Comparison of ENCODE assay signal across 24 cellular contexts in genomic region chr5:59088546-59088945, GRCh38.
DNase-seq lines count a peak whose midpoint lies in the region; ATAC-seq, FAIRE-seq and TF ChIP-seq lines count a peak whose summit lies in the region.
"Had no signal": no experiment of that assay in that cellular context is flagged by ENCODE, and none has a peak within 500 bp of the region (broad histone marks: within the 10 kb centered on the region; RNA-seq: fewer than 3 reads in every experiment).

No MANE protein-coding gene starts in this region.

- no peak overlapping the region for H4K8ac ChIP-seq in mesenchymal stem cell (ENCODE audit: low read length)

- H2AK5ac ChIP-seq in mesenchymal stem cell (ENCODE audit: low read length, severe bottlenecking), result no peak overlapping the region

- no peak overlapping the region for H4K91ac ChIP-seq in mesenchymal stem cell (ENCODE audit: low read length)

- no peak overlapping the region for H3K27ac ChIP-seq in mammary epithelial cell (ENCODE audit: insufficient read depth, low read depth, low read length)
- H3K27ac ChIP-seq in breast epithelium, result no peak overlapping the region
- H3K27ac ChIP-seq in right atrium auricular region, result no peak overlapping the region
- no peak overlapping the region for H3K27ac ChIP-seq in esophagus muscularis mucosa (replicated peaks in 1 of 4)
- H3K27ac ChIP-seq in mesenchymal stem cell (ENCODE audit: low read length, poor library complexity, severe bottlenecking), result no peak overlapping the region
- H3K27ac ChIP-seq: 22Rv1 had no signal

- no peak for FAIRE-seq in bronchial epithelial cell (lab: Jason Lieb, UNC)
- FAIRE-seq: A204.1, GM12891, GM18507 had no signal

- no peak overlapping the region for H3K18ac ChIP-seq in mesenchymal stem cell (ENCODE audit: low read depth in 1 of 2, low read length in 2 of 2)

- CTCF ChIA-PET in mammary epithelial cell (lab: Charles Lee; ENCODE audit: low non-redundant PET), result interaction anchor here (0.5 kb wide), 1 partner anchor 20 kb away, joined by 4 read pairs; no protein-coding TSS in a partner anchor

- no peaks in the 10 kb centered on the region for H4K20me1 ChIP-seq in mammary epithelial cell (ENCODE audit: insufficient read depth, low read length)

- H3K4me2 ChIP-seq in mammary epithelial cell (ENCODE audit: insufficient read depth, low read depth, low read length) (no peak overlapping the region), mesenchymal stem cell (ENCODE audit: low read length, poor library complexity, severe bottlenecking) (no peak overlapping the region)

- TF ChIP-seq POLR2A in breast epithelium (IDR thresholded peaks at IDR 0.05) (no peak), esophagus muscularis mucosa (IDR thresholded peaks at IDR 0.05; ENCODE audit: low read depth) (no peak)

- H2AFZ ChIP-seq in mammary epithelial cell (ENCODE audit: low read depth, low read length) (no peak overlapping the region), mesenchymal stem cell (ENCODE audit: low read depth, low read length) (no peak overlapping the region)

- no peak overlapping the region for H2BK120ac ChIP-seq in mesenchymal stem cell (ENCODE audit: low read depth, low read length)

- H2BK15ac ChIP-seq in mesenchymal stem cell (ENCODE audit: low read depth, poor library complexity, severe bottlenecking), result no peak overlapping the region

- DNase-seq in mammary epithelial cell (peak; percentile 35), breast epithelium (ENCODE audit: low spot score in 2 of 2) (no peak), left ventricle myocardium superior (no peak), right atrium auricular region (ENCODE audit: low spot score) (no peak), bronchial epithelial cell (ENCODE audit: low read depth) (peak; percentile 76), immature natural killer cell (no peak), esophagus muscularis mucosa (ENCODE audit: extremely low spot score) (no peak), mesenchymal stem cell (no peak)
- DNase-seq: ACHN; AML-193; C1 segment of cervical spinal cord; Calu3; CD4-positive, alpha-beta memory T cell; COR-L47; DMS53; DMS79 treated with DMSO at 0.1 percent for 48 hours; GF-D8; GOT3; H7; HCEC 1CT had no signal

- TF ChIP-seq CTCF in mammary epithelial cell (conservative IDR thresholded peaks at IDR 0.05 in 1 of 2, IDR thresholded peaks at IDR 0.05 in 1 of 2; ENCODE audit: extremely low read depth in 1 of 2, insufficient read depth in 1 of 2, low read depth in 1 of 2, low read length in 2 of 2) (no peak), breast epithelium (IDR thresholded peaks at IDR 0.05) (no peak), right atrium auricular region (IDR thresholded peaks at IDR 0.05) (no peak), bronchial epithelial cell (IDR thresholded peaks at IDR 0.05; ENCODE audit: insufficient read depth, low read length, severe bottlenecking) (no peak), esophagus muscularis mucosa (IDR thresholded peaks at IDR 0.05) (no peak)

- H3K36me3 Mint-ChIP-seq in immature natural killer cell, result peaks cover 0 to 5% (median 1%) of the 10 kb centered on the region in 3 donors
- H3K36me3 Mint-ChIP-seq: CD4-positive, alpha-beta memory T cell had no signal

- no peak overlapping the region for H3K14ac ChIP-seq in mesenchymal stem cell (ENCODE audit: low read length in 2 of 2)

- no peak overlapping the region for H3K4me3 Mint-ChIP-seq in immature natural killer cell
- H3K4me3 Mint-ChIP-seq: CD4-positive, alpha-beta memory T cell had no signal

- H3K27me3 ChIP-seq in mammary epithelial cell (ENCODE audit: insufficient read depth, low read length), result no peaks in the 10 kb centered on the region
- no peaks in the 10 kb centered on the region for H3K27me3 ChIP-seq in breast epithelium
- no peaks in the 10 kb centered on the region for H3K27me3 ChIP-seq in right atrium auricular region
- no peaks in the 10 kb centered on the region for H3K27me3 ChIP-seq in bronchial epithelial cell (ENCODE audit: control insufficient read depth, insufficient read depth, low read length)
- no peaks in the 10 kb centered on the region for H3K27me3 ChIP-seq in esophagus muscularis mucosa
- H3K27me3 ChIP-seq in mesenchymal stem cell (ENCODE audit: control insufficient read depth in 1 of 2, insufficient read depth in 1 of 2, low read length in 2 of 2), result no peaks in the 10 kb centered on the region

- BruUV-seq in mammary epithelial cell (replicated peaks; lab: Mats Ljungman, UMichigan), result no TSS peak

- peaks cover 0 to 4% (median 1%) of the 10 kb centered on the region in 3 donors for H3K27me3 Mint-ChIP-seq in immature natural killer cell (ENCODE audit: low read depth in 3 of 3)
- H3K27me3 Mint-ChIP-seq: CD4-positive, alpha-beta memory T cell had no signal

- no peak overlapping the region for H3K4ac ChIP-seq in mesenchymal stem cell (ENCODE audit: low read depth in 1 of 2, low read length in 2 of 2)

- H3K4me1 Mint-ChIP-seq in immature natural killer cell, result peaks cover 0 to 4% of the 10 kb centered on the region in 2 donors

- no peak overlapping the region for H3K23ac ChIP-seq in mesenchymal stem cell (ENCODE audit: low read length in 2 of 2)

- TF ChIP-seq EP300 in esophagus muscularis mucosa (IDR thresholded peaks at IDR 0.05), result no peak

- intact Hi-C loops in mammary epithelial cell (cut with micrococcal nuclease) (no loop called here), breast epithelium (cut with DNase I; ENCODE audit: low total_unique reads) (no loop called here), left ventricle myocardium superior (cut with micrococcal nuclease) (no loop called here), esophagus muscularis mucosa (cut with DNase I) (no loop called here)

- H3K36me3 ChIP-seq in mammary epithelial cell (ENCODE audit: insufficient read depth, low read length) (no peaks in the 10 kb centered on the region), breast epithelium (no peaks in the 10 kb centered on the region), right atrium auricular region (no peaks in the 10 kb centered on the region), bronchial epithelial cell (ENCODE audit: control insufficient read depth, insufficient read depth, low read length) (no peaks in the 10 kb centered on the region), esophagus muscularis mucosa (no peaks in the 10 kb centered on the region), mesenchymal stem cell (ENCODE audit: control insufficient read depth in 1 of 2, insufficient read depth in 2 of 2, low read depth in 1 of 2, low read length in 2 of 2) (no peaks in the 10 kb centered on the region)

- H3K9ac ChIP-seq in mammary epithelial cell (ENCODE audit: insufficient read depth, low read length) (no peak overlapping the region), mesenchymal stem cell (ENCODE audit: low read length) (no peak overlapping the region)

- H3K27ac Mint-ChIP-seq in immature natural killer cell, result peak overlapping the region in 4 of 6 donors; percentile 4 to 21 (median 11)
- H3K27ac Mint-ChIP-seq: CD4-positive, alpha-beta memory T cell had no signal

- H3K4me3 ChIP-seq in mammary epithelial cell (replicated peaks in 1 of 3; ENCODE audit: insufficient read depth in 1 of 3, low read depth in 2 of 3, low read length in 3 of 3) (no peak overlapping the region), breast epithelium (no peak overlapping the region), right atrium auricular region (no peak overlapping the region), bronchial epithelial cell (ENCODE audit: low read depth, low read length) (no peak overlapping the region), esophagus muscularis mucosa (no peak overlapping the region), mesenchymal stem cell (ENCODE audit: insufficient read depth in 1 of 2, low read depth in 1 of 2, low read length in 2 of 2) (no peak overlapping the region)

- no peaks in the 10 kb centered on the region for H3K9me3 Mint-ChIP-seq in immature natural killer cell
- H3K9me3 Mint-ChIP-seq: CD4-positive, alpha-beta memory T cell had no signal

- ATAC-seq in left ventricle myocardium superior, result peak; percentile 77

- no peaks in the 10 kb centered on the region for H3K4me1 ChIP-seq in mammary epithelial cell (ENCODE audit: insufficient read depth, low read length)
- H3K4me1 ChIP-seq in breast epithelium, result no peaks in the 10 kb centered on the region
- peaks cover 0 to 13% of the 10 kb centered on the region in 2 donors for H3K4me1 ChIP-seq in right atrium auricular region
- peaks cover 0 to 15% (median 11%) of the 10 kb centered on the region in 4 donors for H3K4me1 ChIP-seq in esophagus muscularis mucosa
- H3K4me1 ChIP-seq in mesenchymal stem cell (ENCODE audit: control insufficient read depth, insufficient read depth, low read depth, low read length), result no peaks in the 10 kb centered on the region

- H3K9me3 ChIP-seq in mammary epithelial cell (replicated peaks; ENCODE audit: insufficient read depth, low read length) (no peaks in the 10 kb centered on the region), breast epithelium (no peaks in the 10 kb centered on the region), right atrium auricular region (no peaks in the 10 kb centered on the region), esophagus muscularis mucosa (no peaks in the 10 kb centered on the region), mesenchymal stem cell (ENCODE audit: control insufficient read depth, low read length) (no peaks in the 10 kb centered on the region)

- no peaks in the 10 kb centered on the region for H3K79me2 ChIP-seq in mammary epithelial cell (ENCODE audit: insufficient read depth, low read length)

- H2BK12ac ChIP-seq in mesenchymal stem cell (ENCODE audit: low read length in 2 of 2), result no peak overlapping the region

- in situ Hi-C loops in mammary epithelial cell (cut with MboI; ENCODE audit: low sequenced_read_pairs in 2 of 2), result no loop called here

- H3K79me1 ChIP-seq in mesenchymal stem cell (replicated peaks; ENCODE audit: low read length, poor library complexity, severe bottlenecking), result no peaks in the 10 kb centered on the region

- H2BK5ac ChIP-seq in mesenchymal stem cell (ENCODE audit: low read depth, low read length, poor library complexity, severe bottlenecking), result no peak overlapping the region

- dilution Hi-C loops in mammary epithelial cell (cut with HindIII; ENCODE audit: low sequenced_read_pairs), result no loop called here

Comparison
In these comparisons a context has a peak if more than half of its experiments do, and no peak if none do; other contexts are left out.
1. DNase-seq: peak in mammary epithelial cell (single experiment) and bronchial epithelial cell (single experiment); none in breast epithelium (0 of 2), left ventricle myocardium superior (single experiment), right atrium auricular region (single experiment), immature natural killer cell (0 of 3), esophagus muscularis mucosa (single experiment) and mesenchymal stem cell (single experiment).